In the genomic region with DNA sequence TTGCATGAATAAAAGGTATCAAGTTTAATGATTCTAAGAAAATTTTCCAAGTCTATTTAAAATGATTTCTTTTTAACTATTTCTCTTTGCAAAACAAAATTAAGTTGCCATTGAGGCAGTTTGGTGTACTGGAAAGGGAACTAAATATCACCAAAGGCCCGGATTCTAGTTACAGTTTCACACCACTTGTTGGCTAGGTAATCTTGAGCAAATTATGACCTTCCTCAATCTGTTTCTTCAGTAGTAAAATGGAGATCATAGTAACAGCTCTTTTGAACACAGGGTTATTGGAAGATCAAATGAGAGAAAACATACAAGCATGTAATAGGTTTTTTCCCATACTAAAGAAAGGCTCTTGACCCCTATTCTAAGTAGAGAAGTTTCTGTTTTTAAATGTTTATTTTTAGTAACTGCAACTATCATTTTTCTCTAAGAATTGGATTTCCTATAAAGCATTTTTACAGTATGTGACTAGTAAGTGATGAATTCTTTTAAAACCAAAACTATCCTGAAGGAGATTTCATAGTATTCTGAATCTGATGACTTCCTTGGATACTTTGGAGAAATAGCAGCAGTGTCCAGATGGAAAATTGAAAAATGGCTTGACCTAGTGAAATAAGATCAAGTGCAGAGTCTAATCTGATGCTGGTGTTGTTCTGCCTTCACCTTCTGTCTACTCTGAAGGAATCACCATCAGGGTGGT, we compare ENCODE assay signal across 1 cellular context.
TF ChIP-seq lines count a peak whose summit lies in the region.

No MANE protein-coding gene starts in this region.

TF ChIP-seq in HepG2, 621 proteins besides CTCF, POLR2A, EP300 and RAD21:
- TF ChIP-seq NKX3-1 (CRISPR knock-in tag; IDR thresholded peaks at IDR 0.05) = no peak
- TF ChIP-seq ZZZ3 (CRISPR knock-in tag; IDR thresholded peaks at IDR 0.05; ENCODE audit: borderline replicate concordance) = no peak
- TF ChIP-seq ZNF749 (CRISPR knock-in tag; IDR thresholded peaks at IDR 0.05; ENCODE audit: borderline replicate concordance) = no peak
- TF ChIP-seq ZNF326 (CRISPR knock-in tag; IDR thresholded peaks at IDR 0.05; ENCODE audit: borderline replicate concordance) = no peak
- TF ChIP-seq FOXP1 (IDR thresholded peaks at IDR 0.05) = no peak
- TF ChIP-seq FOXP1 (CRISPR knock-in tag; IDR thresholded peaks at IDR 0.05) = no peak
- no peak for TF ChIP-seq CC2D1A (CRISPR knock-in tag; IDR thresholded peaks at IDR 0.05)
- TF ChIP-seq, protein P1, sequence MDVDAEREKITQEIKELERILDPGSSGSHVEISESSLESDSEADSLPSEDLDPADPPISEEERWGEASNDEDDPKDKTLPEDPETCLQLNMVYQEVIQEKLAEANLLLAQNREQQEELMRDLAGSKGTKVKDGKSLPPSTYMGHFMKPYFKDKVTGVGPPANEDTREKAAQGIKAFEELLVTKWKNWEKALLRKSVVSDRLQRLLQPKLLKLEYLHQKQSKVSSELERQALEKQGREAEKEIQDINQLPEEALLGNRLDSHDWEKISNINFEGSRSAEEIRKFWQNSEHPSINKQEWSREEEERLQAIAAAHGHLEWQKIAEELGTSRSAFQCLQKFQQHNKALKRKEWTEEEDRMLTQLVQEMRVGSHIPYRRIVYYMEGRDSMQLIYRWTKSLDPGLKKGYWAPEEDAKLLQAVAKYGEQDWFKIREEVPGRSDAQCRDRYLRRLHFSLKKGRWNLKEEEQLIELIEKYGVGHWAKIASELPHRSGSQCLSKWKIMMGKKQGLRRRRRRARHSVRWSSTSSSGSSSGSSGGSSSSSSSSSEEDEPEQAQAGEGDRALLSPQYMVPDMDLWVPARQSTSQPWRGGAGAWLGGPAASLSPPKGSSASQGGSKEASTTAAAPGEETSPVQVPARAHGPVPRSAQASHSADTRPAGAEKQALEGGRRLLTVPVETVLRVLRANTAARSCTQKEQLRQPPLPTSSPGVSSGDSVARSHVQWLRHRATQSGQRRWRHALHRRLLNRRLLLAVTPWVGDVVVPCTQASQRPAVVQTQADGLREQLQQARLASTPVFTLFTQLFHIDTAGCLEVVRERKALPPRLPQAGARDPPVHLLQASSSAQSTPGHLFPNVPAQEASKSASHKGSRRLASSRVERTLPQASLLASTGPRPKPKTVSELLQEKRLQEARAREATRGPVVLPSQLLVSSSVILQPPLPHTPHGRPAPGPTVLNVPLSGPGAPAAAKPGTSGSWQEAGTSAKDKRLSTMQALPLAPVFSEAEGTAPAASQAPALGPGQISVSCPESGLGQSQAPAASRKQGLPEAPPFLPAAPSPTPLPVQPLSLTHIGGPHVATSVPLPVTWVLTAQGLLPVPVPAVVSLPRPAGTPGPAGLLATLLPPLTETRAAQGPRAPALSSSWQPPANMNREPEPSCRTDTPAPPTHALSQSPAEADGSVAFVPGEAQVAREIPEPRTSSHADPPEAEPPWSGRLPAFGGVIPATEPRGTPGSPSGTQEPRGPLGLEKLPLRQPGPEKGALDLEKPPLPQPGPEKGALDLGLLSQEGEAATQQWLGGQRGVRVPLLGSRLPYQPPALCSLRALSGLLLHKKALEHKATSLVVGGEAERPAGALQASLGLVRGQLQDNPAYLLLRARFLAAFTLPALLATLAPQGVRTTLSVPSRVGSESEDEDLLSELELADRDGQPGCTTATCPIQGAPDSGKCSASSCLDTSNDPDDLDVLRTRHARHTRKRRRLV (CRISPR knock-in tag; IDR thresholded peaks at IDR 0.05) = no peak
- no peak for TF ChIP-seq TGIF2 (CRISPR knock-in tag; IDR thresholded peaks at IDR 0.05)
- TF ChIP-seq, protein P2, sequence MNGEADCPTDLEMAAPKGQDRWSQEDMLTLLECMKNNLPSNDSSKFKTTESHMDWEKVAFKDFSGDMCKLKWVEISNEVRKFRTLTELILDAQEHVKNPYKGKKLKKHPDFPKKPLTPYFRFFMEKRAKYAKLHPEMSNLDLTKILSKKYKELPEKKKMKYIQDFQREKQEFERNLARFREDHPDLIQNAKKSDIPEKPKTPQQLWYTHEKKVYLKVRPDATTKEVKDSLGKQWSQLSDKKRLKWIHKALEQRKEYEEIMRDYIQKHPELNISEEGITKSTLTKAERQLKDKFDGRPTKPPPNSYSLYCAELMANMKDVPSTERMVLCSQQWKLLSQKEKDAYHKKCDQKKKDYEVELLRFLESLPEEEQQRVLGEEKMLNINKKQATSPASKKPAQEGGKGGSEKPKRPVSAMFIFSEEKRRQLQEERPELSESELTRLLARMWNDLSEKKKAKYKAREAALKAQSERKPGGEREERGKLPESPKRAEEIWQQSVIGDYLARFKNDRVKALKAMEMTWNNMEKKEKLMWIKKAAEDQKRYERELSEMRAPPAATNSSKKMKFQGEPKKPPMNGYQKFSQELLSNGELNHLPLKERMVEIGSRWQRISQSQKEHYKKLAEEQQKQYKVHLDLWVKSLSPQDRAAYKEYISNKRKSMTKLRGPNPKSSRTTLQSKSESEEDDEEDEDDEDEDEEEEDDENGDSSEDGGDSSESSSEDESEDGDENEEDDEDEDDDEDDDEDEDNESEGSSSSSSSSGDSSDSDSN (CRISPR knock-in tag; IDR thresholded peaks at IDR 0.05) = no peak
- TF ChIP-seq ZNF253 (CRISPR knock-in tag; IDR thresholded peaks at IDR 0.05; ENCODE audit: borderline replicate concordance) = no peak
- TF ChIP-seq ZNF496 (CRISPR knock-in tag; IDR thresholded peaks at IDR 0.05; ENCODE audit: insufficient replicate concordance) = no peak
- TF ChIP-seq, protein P3, sequence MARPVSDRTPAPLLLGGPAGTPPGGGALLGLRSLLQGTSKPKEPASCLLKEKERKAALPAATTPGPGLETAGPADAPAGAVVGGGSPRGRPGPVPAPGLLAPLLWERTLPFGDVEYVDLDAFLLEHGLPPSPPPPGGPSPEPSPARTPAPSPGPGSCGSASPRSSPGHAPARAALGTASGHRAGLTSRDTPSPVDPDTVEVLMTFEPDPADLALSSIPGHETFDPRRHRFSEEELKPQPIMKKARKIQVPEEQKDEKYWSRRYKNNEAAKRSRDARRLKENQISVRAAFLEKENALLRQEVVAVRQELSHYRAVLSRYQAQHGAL (CRISPR knock-in tag; IDR thresholded peaks at IDR 0.05; ENCODE audit: not compliant biosample characterization) = no peak
- no peak for TF ChIP-seq SIX4 (CRISPR knock-in tag; IDR thresholded peaks at IDR 0.05)
- TF ChIP-seq SETDB1 (CRISPR knock-in tag; IDR thresholded peaks at IDR 0.05; ENCODE audit: borderline replicate concordance) = no peak
- no peak for TF ChIP-seq CREB1 (IDR thresholded peaks at IDR 0.05)
- TF ChIP-seq CREB1 (CRISPR knock-in tag; IDR thresholded peaks at IDR 0.05) = no peak
- TF ChIP-seq, protein P4, sequence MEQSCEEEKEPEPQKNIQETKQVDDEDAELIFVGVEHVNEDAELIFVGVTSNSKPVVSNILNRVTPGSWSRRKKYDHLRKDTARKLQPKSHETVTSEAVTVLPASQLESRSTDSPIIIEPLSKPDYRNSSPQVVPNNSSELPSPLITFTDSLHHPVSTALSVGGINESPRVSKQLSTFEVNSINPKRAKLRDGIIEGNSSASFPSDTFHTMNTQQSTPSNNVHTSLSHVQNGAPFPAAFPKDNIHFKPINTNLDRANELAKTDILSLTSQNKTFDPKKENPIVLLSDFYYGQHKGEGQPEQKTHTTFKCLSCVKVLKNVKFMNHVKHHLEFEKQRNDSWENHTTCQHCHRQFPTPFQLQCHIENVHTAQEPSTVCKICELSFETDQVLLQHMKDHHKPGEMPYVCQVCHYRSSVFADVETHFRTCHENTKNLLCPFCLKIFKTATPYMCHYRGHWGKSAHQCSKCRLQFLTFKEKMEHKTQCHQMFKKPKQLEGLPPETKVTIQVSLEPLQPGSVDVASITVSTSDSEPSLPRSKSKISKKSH (CRISPR knock-in tag; IDR thresholded peaks at IDR 0.05; ENCODE audit: borderline replicate concordance) = no peak
- TF ChIP-seq, protein P5, sequence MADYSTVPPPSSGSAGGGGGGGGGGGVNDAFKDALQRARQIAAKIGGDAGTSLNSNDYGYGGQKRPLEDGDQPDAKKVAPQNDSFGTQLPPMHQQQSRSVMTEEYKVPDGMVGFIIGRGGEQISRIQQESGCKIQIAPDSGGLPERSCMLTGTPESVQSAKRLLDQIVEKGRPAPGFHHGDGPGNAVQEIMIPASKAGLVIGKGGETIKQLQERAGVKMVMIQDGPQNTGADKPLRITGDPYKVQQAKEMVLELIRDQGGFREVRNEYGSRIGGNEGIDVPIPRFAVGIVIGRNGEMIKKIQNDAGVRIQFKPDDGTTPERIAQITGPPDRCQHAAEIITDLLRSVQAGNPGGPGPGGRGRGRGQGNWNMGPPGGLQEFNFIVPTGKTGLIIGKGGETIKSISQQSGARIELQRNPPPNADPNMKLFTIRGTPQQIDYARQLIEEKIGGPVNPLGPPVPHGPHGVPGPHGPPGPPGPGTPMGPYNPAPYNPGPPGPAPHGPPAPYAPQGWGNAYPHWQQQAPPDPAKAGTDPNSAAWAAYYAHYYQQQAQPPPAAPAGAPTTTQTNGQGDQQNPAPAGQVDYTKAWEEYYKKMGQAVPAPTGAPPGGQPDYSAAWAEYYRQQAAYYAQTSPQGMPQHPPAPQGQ (CRISPR knock-in tag; IDR thresholded peaks at IDR 0.05; ENCODE audit: borderline replicate concordance) = no peak
- TF ChIP-seq ZFP36L1 (CRISPR knock-in tag; IDR thresholded peaks at IDR 0.05) = no peak
- TF ChIP-seq NBN (conservative IDR thresholded peaks at IDR 0.05) = no peak
- TF ChIP-seq, protein P6, sequence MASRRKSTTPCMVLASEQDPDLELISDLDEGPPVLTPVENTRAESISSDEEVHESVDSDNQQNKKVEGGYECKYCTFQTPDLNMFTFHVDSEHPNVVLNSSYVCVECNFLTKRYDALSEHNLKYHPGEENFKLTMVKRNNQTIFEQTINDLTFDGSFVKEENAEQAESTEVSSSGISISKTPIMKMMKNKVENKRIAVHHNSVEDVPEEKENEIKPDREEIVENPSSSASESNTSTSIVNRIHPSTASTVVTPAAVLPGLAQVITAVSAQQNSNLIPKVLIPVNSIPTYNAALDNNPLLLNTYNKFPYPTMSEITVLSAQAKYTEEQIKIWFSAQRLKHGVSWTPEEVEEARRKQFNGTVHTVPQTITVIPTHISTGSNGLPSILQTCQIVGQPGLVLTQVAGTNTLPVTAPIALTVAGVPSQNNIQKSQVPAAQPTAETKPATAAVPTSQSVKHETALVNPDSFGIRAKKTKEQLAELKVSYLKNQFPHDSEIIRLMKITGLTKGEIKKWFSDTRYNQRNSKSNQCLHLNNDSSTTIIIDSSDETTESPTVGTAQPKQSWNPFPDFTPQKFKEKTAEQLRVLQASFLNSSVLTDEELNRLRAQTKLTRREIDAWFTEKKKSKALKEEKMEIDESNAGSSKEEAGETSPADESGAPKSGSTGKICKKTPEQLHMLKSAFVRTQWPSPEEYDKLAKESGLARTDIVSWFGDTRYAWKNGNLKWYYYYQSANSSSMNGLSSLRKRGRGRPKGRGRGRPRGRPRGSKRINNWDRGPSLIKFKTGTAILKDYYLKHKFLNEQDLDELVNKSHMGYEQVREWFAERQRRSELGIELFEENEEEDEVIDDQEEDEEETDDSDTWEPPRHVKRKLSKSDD (CRISPR knock-in tag; IDR thresholded peaks at IDR 0.05; ENCODE audit: low read depth) = no peak
